Comparison of ENCODE assay signal across 18 cellular contexts in genomic region chr12:126811401-126811800, GRCh38.
A peak's percentile ranks its signal among the peaks of the same experiment; 100 is the strongest.
DNase-seq lines count a peak whose midpoint lies in the region; ATAC-seq and TF ChIP-seq lines count a peak whose summit lies in the region.
"Had no signal": no experiment of that assay in that cellular context is flagged by ENCODE, and none has a peak within 500 bp of the region (broad histone marks: within the 10 kb centered on the region; RNA-seq: fewer than 3 reads in every experiment).

No MANE protein-coding gene starts in this region.

- H3K4me1 ChIP-seq in BLaER1 (peaks cover 17% of the 10 kb centered on the region), mesendoderm (ENCODE audit: control insufficient read depth, low read depth, low read length) (no peaks in the 10 kb centered on the region)
- H3K4me1 ChIP-seq: A549 had no signal

- H4K5ac ChIP-seq in mesendoderm (ENCODE audit: low read length): no peak overlapping the region

- no peak overlapping the region for H3K9ac ChIP-seq in BLaER1
- no peak overlapping the region for H3K9ac ChIP-seq in mesendoderm (ENCODE audit: low read length)

- H3K36me3 ChIP-seq in BLaER1 (no peaks in the 10 kb centered on the region), mesendoderm (ENCODE audit: control insufficient read depth, insufficient read depth, low read length) (no peaks in the 10 kb centered on the region)

- no peak overlapping the region for H2BK15ac ChIP-seq in mesendoderm (replicated peaks; ENCODE audit: low read depth)

- WGBS in mesendoderm (ENCODE audit: extremely low coverage, insufficient coverage, low lambda C conversion rate): no CpG with 5 or more reads among the region's 3 CpGs

- no peak overlapping the region for H4K8ac ChIP-seq in mesendoderm (ENCODE audit: low read depth, low read length)

- H2BK120ac ChIP-seq in mesendoderm (ENCODE audit: low read depth, low read length): no peak overlapping the region

- H3K4ac ChIP-seq in mesendoderm (ENCODE audit: low read depth, low read length): no peak overlapping the region

- no peak overlapping the region for H3K4me3 ChIP-seq in BLaER1
- H3K4me3 ChIP-seq in mesendoderm (ENCODE audit: low read length): no peak overlapping the region
- H3K4me3 ChIP-seq in foreskin fibroblast (ENCODE audit: low read depth in 1 of 2, low read length in 2 of 2): no peak overlapping the region
- H3K4me3 ChIP-seq: A549, PC-9 had no signal

- ATAC-seq in HG02973 (IDR thresholded peaks at IDR 0.05; ENCODE audit: unreplicated experiment) (no peak), GM21367 (IDR thresholded peaks at IDR 0.05; ENCODE audit: unreplicated experiment) (no peak)
- ATAC-seq: A549, HCT116, T-cell had no signal

- no peak for TF ChIP-seq CTCF in foreskin fibroblast (IDR thresholded peaks at IDR 0.05; ENCODE audit: low read depth, low read length)

- H3K18ac ChIP-seq in mesendoderm (ENCODE audit: low read length): no peak overlapping the region

- no peaks in the 10 kb centered on the region for H4K20me1 ChIP-seq in BLaER1

- H3K27me3 ChIP-seq in BLaER1: no peaks in the 10 kb centered on the region
- H3K27me3 ChIP-seq in mesendoderm (ENCODE audit: insufficient read depth, low read length, poor library complexity): no peaks in the 10 kb centered on the region

- H3K79me2 ChIP-seq in mesendoderm (ENCODE audit: control insufficient read depth, insufficient read depth, low read length): no peaks in the 10 kb centered on the region

- no peak overlapping the region for H3K27ac ChIP-seq in BLaER1
- no peak overlapping the region for H3K27ac ChIP-seq in mesendoderm (ENCODE audit: low read depth, low read length)
- H3K27ac ChIP-seq: A549, PC-9 had no signal

- H3K79me1 ChIP-seq in mesendoderm (ENCODE audit: low read length): no peaks in the 10 kb centered on the region

- no peak overlapping the region for H3K23ac ChIP-seq in mesendoderm (ENCODE audit: low read length)

- no peaks in the 10 kb centered on the region for H3K9me3 ChIP-seq in BLaER1
- H3K9me3 ChIP-seq: A549 had no signal

- H2BK5ac ChIP-seq in mesendoderm (ENCODE audit: low read length): no peak overlapping the region

- DNase-seq in LHCN-M2 (ENCODE audit: low read depth): peak; percentile 44
- peak; percentile 76 for DNase-seq in NCI-H82 treated with DMSO at 0.1 percent for 48 hours (lab: John Stamatoyannopoulos, UW; ENCODE audit: unreplicated experiment)
- peak; percentile 8 for DNase-seq in mesendoderm
- DNase-seq in foreskin fibroblast: no peak
- no peak for DNase-seq in islet precursor cell
- DNase-seq: COR-L47, DMS153, NCI-H1417, NCI-H187 treated with DMSO at 0.1 percent for 48 hours, NCI-H2227 treated with DMSO at 0.1 percent for 48 hours, NCI-H69, PC-9, T-cell had no signal

- H2AK5ac ChIP-seq in mesendoderm (ENCODE audit: low read length): no peak overlapping the region

- no peak overlapping the region for H3K56ac ChIP-seq in mesendoderm (ENCODE audit: low read length)

- H3K4me2 ChIP-seq in BLaER1 (peak overlapping the region; percentile 50), mesendoderm (ENCODE audit: low read length) (no peak overlapping the region)
- H3K4me2 ChIP-seq: A549, PC-9 had no signal

Comparison
In these comparisons a context has a peak if more than half of its experiments do, and no peak if none do; other contexts are left out.
1. DNase-seq: peak in LHCN-M2 (single experiment), NCI-H82 treated with DMSO at 0.1 percent for 48 hours (single experiment) and mesendoderm (single experiment); none in foreskin fibroblast (0 of 2) and islet precursor cell (single experiment).